ENCODE assay signal across 23 cellular contexts in genomic region chr3:101159478-101159877, GRCh38.
DNase-seq lines count a peak whose midpoint lies in the region; ATAC-seq and TF ChIP-seq lines count a peak whose summit lies in the region.
"Had no signal": no experiment of that assay in that cellular context is flagged by ENCODE, and none has a peak within 500 bp of the region (broad histone marks: within the 10 kb centered on the region; RNA-seq: fewer than 3 reads in every experiment).

No MANE protein-coding gene starts in this region.

- H2AK5ac ChIP-seq in trophoblast cell (ENCODE audit: low read length) = no peak overlapping the region

- H3K27ac ChIP-seq in trophoblast cell (ENCODE audit: low read depth, low read length) = no peak overlapping the region
- no peak overlapping the region for H3K27ac ChIP-seq in testis
- H3K27ac ChIP-seq: BLaER1 had no signal

- H3K27ac Mint-ChIP-seq in T-helper 17 cell = peak overlapping the region; percentile 34
- no peak overlapping the region for H3K27ac Mint-ChIP-seq in activated CD4-positive, alpha-beta T cell treated with anti-CD3 and anti-CD28 coated beads, Interleukin-2, amount 10 ng/mL, durations not matched to agents 7 days and 5 days
- H3K27ac Mint-ChIP-seq: CD14-positive monocyte; CD4-positive, CD25-positive, alpha-beta regulatory T cell; CD8-positive, alpha-beta memory T cell had no signal

- no peak for ATAC-seq in T-helper 17 cell
- ATAC-seq: GM12878 had no signal

- no peak overlapping the region for H3K4me3 Mint-ChIP-seq in T-helper 17 cell
- no peak overlapping the region for H3K4me3 Mint-ChIP-seq in activated CD4-positive, alpha-beta T cell treated with anti-CD3 and anti-CD28 coated beads, Interleukin-2, amount 10 ng/mL, durations not matched to agents 7 days and 5 days
- H3K4me3 Mint-ChIP-seq: CD14-positive monocyte; CD4-positive, alpha-beta memory T cell; CD4-positive, CD25-positive, alpha-beta regulatory T cell; CD8-positive, alpha-beta memory T cell had no signal

- no peak overlapping the region for H2BK5ac ChIP-seq in trophoblast cell (ENCODE audit: low read depth, low read length, poor library complexity)

- POLR2A ChIA-PET in activated CD4-positive, alpha-beta T cell treated with anti-CD3 and anti-CD28 coated beads, Interleukin-2, amount 10 ng/mL, durations not matched to agents 7 days and 5 days (lab: Charles Lee) = no interaction called here

- H3K4me1 Mint-ChIP-seq in T-helper 17 cell = no peaks in the 10 kb centered on the region
- H3K4me1 Mint-ChIP-seq in activated CD4-positive, alpha-beta T cell treated with anti-CD3 and anti-CD28 coated beads, Interleukin-2, amount 10 ng/mL, durations not matched to agents 7 days and 5 days = no peaks in the 10 kb centered on the region
- H3K4me1 Mint-ChIP-seq: CD14-positive monocyte; CD4-positive, alpha-beta memory T cell; CD4-positive, CD25-positive, alpha-beta regulatory T cell; CD8-positive, alpha-beta memory T cell had no signal

- TF ChIP-seq CTCF in testis (IDR thresholded peaks at IDR 0.05) = no peak

- no peak for TF ChIP-seq POLR2A in testis (IDR thresholded peaks at IDR 0.05)

- no peak overlapping the region for H3K4me3 ChIP-seq in trophoblast cell (ENCODE audit: low read depth, low read length)
- H3K4me3 ChIP-seq in testis = no peak overlapping the region
- H3K4me3 ChIP-seq: BLaER1, GM12878 had no signal

- H3K9me3 ChIP-seq in T-helper 17 cell (ENCODE audit: control insufficient read depth, low read length, poor library complexity, severe bottlenecking) (peaks cover 3% of the 10 kb centered on the region), trophoblast cell (ENCODE audit: insufficient read depth, low read depth, low read length) (no peaks in the 10 kb centered on the region), testis (no peaks in the 10 kb centered on the region)
- H3K9me3 ChIP-seq: BE2C, BLaER1 had no signal

- intact Hi-C loops in testis (cut with DNase I; ENCODE audit: low total_unique reads) = no loop called here

- H3K79me2 ChIP-seq in trophoblast cell (ENCODE audit: control insufficient read depth, insufficient read depth, low read length, poor library complexity) = no peaks in the 10 kb centered on the region

- DNase-seq in T-helper 17 cell (no peak), trophoblast cell (peak; percentile 13 to 50), testis (no peak), NK-92 (lab: John Stamatoyannopoulos, UW; ENCODE audit: unreplicated experiment) (no peak)
- no peak for DNase-seq in activated CD4-positive, alpha-beta T cell treated with anti-CD3 and anti-CD28 coated beads, Interleukin-2, amount 10 ng/mL, durations not matched to agents 7 days and 5 days
- DNase-seq: 8988T; ACHN; BE2C; C1 segment of cervical spinal cord; CD4-positive, alpha-beta memory T cell; CD4-positive, CD25-positive, alpha-beta regulatory T cell; CD8-positive, alpha-beta memory T cell; COR-L47; DMS 273 treated with DMSO at 0.1 percent for 48 hours; DMS153; DMS53; DMS79; DND-41; EL; GDM1 had no signal

- H3K4ac ChIP-seq in trophoblast cell (ENCODE audit: low read depth, low read length) = no peak overlapping the region

- no peak overlapping the region for H2AFZ ChIP-seq in trophoblast cell (ENCODE audit: insufficient read depth, low read length, poor library complexity)

- no peak overlapping the region for H3K14ac ChIP-seq in trophoblast cell (ENCODE audit: low read length)

- WGBS in trophoblast cell (ENCODE audit: extremely low coverage, insufficient coverage, insufficient read length) = no CpG with 5 or more reads among the region's 3 CpGs
- 83 to 92% methylated on average over 2 to 3 of the region's 3 CpGs for WGBS in testis, 2 donors

- no peaks in the 10 kb centered on the region for H3K36me3 Mint-ChIP-seq in T-helper 17 cell (ENCODE audit: low read depth)
- H3K36me3 Mint-ChIP-seq in activated CD4-positive, alpha-beta T cell treated with anti-CD3 and anti-CD28 coated beads, Interleukin-2, amount 10 ng/mL, durations not matched to agents 7 days and 5 days (ENCODE audit: low read depth) = no peaks in the 10 kb centered on the region
- H3K36me3 Mint-ChIP-seq: CD14-positive monocyte; CD4-positive, alpha-beta memory T cell; CD4-positive, CD25-positive, alpha-beta regulatory T cell; CD8-positive, alpha-beta memory T cell had no signal

- H3K23ac ChIP-seq in trophoblast cell (ENCODE audit: low read length) = no peak overlapping the region

- no peak overlapping the region for H3K18ac ChIP-seq in trophoblast cell (ENCODE audit: low read length)

- no peak overlapping the region for H4K8ac ChIP-seq in trophoblast cell (ENCODE audit: low read depth, low read length)

- H3K4me2 ChIP-seq in trophoblast cell (ENCODE audit: low read length) = no peak overlapping the region
- H3K4me2 ChIP-seq: BLaER1 had no signal

- H3K9ac ChIP-seq in trophoblast cell (ENCODE audit: low read length) = no peak overlapping the region
- H3K9ac ChIP-seq: BLaER1 had no signal

- no peak overlapping the region for H2BK12ac ChIP-seq in trophoblast cell (ENCODE audit: low read length)

- H2BK120ac ChIP-seq in trophoblast cell (ENCODE audit: insufficient read depth, low read length, poor library complexity) = no peak overlapping the region

- no peak overlapping the region for H4K12ac ChIP-seq in trophoblast cell (ENCODE audit: low read depth, low read length)

- H3K27me3 ChIP-seq in trophoblast cell (ENCODE audit: insufficient read depth, low read length) (no peaks in the 10 kb centered on the region), testis (no peaks in the 10 kb centered on the region)
- H3K27me3 ChIP-seq: BE2C, BLaER1 had no signal

- H3K36me3 ChIP-seq in trophoblast cell (ENCODE audit: control insufficient read depth in 1 of 2, insufficient read depth in 2 of 2, low read length in 2 of 2) (no peaks in the 10 kb centered on the region), testis (ENCODE audit: low read depth, missing control alignments) (no peaks in the 10 kb centered on the region)
- H3K36me3 ChIP-seq: BE2C, BLaER1 had no signal

- CTCF ChIA-PET in activated CD4-positive, alpha-beta T cell treated with anti-CD3 and anti-CD28 coated beads, Interleukin-2, amount 10 ng/mL, durations not matched to agents 7 days and 5 days (lab: Charles Lee) = interaction anchor here (0.5 kb wide), 1 partner anchor 179 kb away, joined by 4 read pairs; no protein-coding TSS in a partner anchor

- H3K4me1 ChIP-seq in trophoblast cell (ENCODE audit: control insufficient read depth in 1 of 2, insufficient read depth in 2 of 2, low read length in 2 of 2) (no peaks in the 10 kb centered on the region), testis (no peaks in the 10 kb centered on the region)
- H3K4me1 ChIP-seq: BLaER1 had no signal

- H3K27me3 Mint-ChIP-seq in T-helper 17 cell = peaks cover 39% of the 10 kb centered on the region
- peaks cover 27% of the 10 kb centered on the region for H3K27me3 Mint-ChIP-seq in activated CD4-positive, alpha-beta T cell treated with anti-CD3 and anti-CD28 coated beads, Interleukin-2, amount 10 ng/mL, durations not matched to agents 7 days and 5 days

- no peak overlapping the region for H4K91ac ChIP-seq in trophoblast cell (ENCODE audit: low read depth, low read length)

- H3K9me3 Mint-ChIP-seq in activated CD4-positive, alpha-beta T cell treated with anti-CD3 and anti-CD28 coated beads, Interleukin-2, amount 10 ng/mL, durations not matched to agents 7 days and 5 days = no peaks in the 10 kb centered on the region
- H3K9me3 Mint-ChIP-seq: CD4-positive, alpha-beta memory T cell; CD8-positive, alpha-beta memory T cell had no signal

- no peaks in the 10 kb centered on the region for H3K79me1 ChIP-seq in trophoblast cell (ENCODE audit: low read length)

Comparison
In these comparisons a context has a peak if more than half of its experiments do, and no peak if none do; other contexts are left out.
1. DNase-seq: peak in trophoblast cell (2 of 2); none in T-helper 17 cell (0 of 3), activated CD4-positive, alpha-beta T cell treated with anti-CD3 and anti-CD28 coated beads, Interleukin-2, amount 10 ng/mL, durations not matched to agents 7 days and 5 days (single experiment), testis (single experiment) and NK-92 (single experiment).